1 cellular context compared by ENCODE assay signal in genomic region chr1:101027194-101027772, GRCh38.
TF ChIP-seq lines count a peak whose summit lies in the region.

No MANE protein-coding gene starts in this region.

TF ChIP-seq in HCT116, 20 proteins besides CTCF, POLR2A, EP300 and RAD21 (continued from another document):
- TF ChIP-seq ZBTB33 (IDR thresholded peaks at IDR 0.05; ENCODE audit: extremely low read depth, insufficient replicate concordance, low read length) (no peak), FOSL1 (IDR thresholded peaks at IDR 0.05; ENCODE audit: low read depth) (no peak), EZH2 (IDR thresholded peaks at IDR 0.05) (no peak), TCF7L2 (IDR thresholded peaks at IDR 0.05; ENCODE audit: borderline replicate concordance, extremely low read depth, insufficient read depth, insufficient read length) (no peak), ZFX (IDR thresholded peaks at IDR 0.05) (no peak), YY1 (IDR thresholded peaks at IDR 0.05; ENCODE audit: extremely low read depth, insufficient replicate concordance, low read depth, low read length) (no peak)
